In the genomic region with DNA sequence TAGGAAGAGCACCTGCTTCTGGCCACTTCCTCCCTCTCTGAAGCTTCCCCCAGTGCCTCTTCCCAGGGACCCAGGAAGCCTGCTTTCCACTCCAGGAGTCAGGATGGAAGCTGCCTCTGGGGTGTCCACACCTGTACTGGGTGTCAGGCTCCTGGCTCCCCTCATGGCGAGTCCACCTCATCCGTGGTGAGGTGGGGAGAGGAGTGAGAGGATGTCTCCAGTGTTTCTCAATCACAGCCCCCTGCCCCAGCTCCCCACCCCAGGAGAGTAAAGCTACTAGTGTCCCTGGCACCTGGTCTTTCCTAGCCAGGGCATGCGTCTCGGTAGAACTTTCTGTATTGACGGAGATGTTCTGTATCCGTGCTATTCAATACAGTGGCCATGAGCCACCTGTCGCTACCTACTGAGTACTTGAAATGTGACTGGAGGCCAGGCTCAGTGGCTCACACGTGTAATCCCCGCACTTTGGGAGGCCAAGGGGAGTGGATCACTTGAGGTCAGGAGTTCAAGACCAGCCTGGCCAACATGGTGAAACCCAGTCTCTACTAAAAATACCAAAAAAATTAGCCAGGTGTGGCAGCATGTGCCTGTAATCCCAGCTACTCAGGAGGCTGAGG, we compare ENCODE assay signal across 18 cellular contexts.
DNase-seq lines count a peak whose midpoint lies in the region; ATAC-seq and TF ChIP-seq lines count a peak whose summit lies in the region.
"Had no signal": no experiment of that assay in that cellular context is flagged by ENCODE, and none has a peak within 500 bp of the region (broad histone marks: within the 10 kb centered on the region; RNA-seq: fewer than 3 reads in every experiment).

No MANE protein-coding gene starts in this region.

- peak overlapping the region; percentile 32; the same call in 1 of the 2 replicates for H3K4ac ChIP-seq in IMR-90 (ENCODE audit: low read depth, low read length)

- peak overlapping the region; percentile 48; the same call in 1 of the 2 replicates for H2BK120ac ChIP-seq in IMR-90 (ENCODE audit: low read depth, low read length)

- H3K36me3 ChIP-seq in IMR-90 (ENCODE audit: control insufficient read depth, insufficient read depth, low read length) (no peaks in the 10 kb centered on the region), rectal smooth muscle tissue (ENCODE audit: control insufficient read depth, insufficient read depth, low read length) (no peaks in the 10 kb centered on the region), tibial nerve (no peaks in the 10 kb centered on the region)
- H3K36me3 ChIP-seq: MG63 had no signal

- H3K23ac ChIP-seq in IMR-90 (ENCODE audit: low read depth, low read length): no peak overlapping the region

- peaks cover 18% of the 10 kb centered on the region for H3K9me1 ChIP-seq in IMR-90 (ENCODE audit: insufficient read depth, low read length)

- H3K27me3 Mint-ChIP-seq in chondrocyte (ENCODE audit: low read depth): no peaks in the 10 kb centered on the region
- no peaks in the 10 kb centered on the region for H3K27me3 Mint-ChIP-seq in WTC11 (ENCODE audit: low read depth)

- H3K18ac ChIP-seq in IMR-90 (ENCODE audit: low read depth, low read length): no peak overlapping the region; the same call in 1 of the 2 replicates

- H3K36me3 Mint-ChIP-seq in chondrocyte (ENCODE audit: low read depth): no peaks in the 10 kb centered on the region
- H3K36me3 Mint-ChIP-seq in WTC11: no peaks in the 10 kb centered on the region
- H3K36me3 Mint-ChIP-seq: activated naive CD4-positive, alpha-beta T cell treated with anti-CD3 and anti-CD28 coated beads, Interleukin-2, amount 50 U/mL, for 72 hours had no signal

- CTCF ChIA-PET in IMR-90 (lab: Yijun Ruan, JAX): interaction anchor here (1.1 to 1.2 kb wide), 2 partner anchors 11 to 126 kb away, joined by 3 read pairs; no protein-coding TSS in a partner anchor
- CTCF ChIA-PET in WTC11 (lab: Charles Lee): interaction anchor here (1.2 to 5.4 kb wide), 3 partner anchors 9 to 105 kb away, joined by 4 to 32 read pairs (median 7); no protein-coding TSS in a partner anchor

- POLR2A ChIA-PET in IMR-90 (lab: Charles Lee; ENCODE audit: unreplicated experiment) (interaction anchor here (0.8 kb wide), 1 partner anchor 257 kb away, joined by 3 read pairs; no protein-coding TSS in a partner anchor), WTC11 (lab: Charles Lee) (interaction anchor here (0.6 kb wide), 1 partner anchor 449 kb away, joined by 4 read pairs; no protein-coding TSS in a partner anchor)

- H3K4me1 ChIP-seq in IMR-90 (ENCODE audit: control insufficient read depth, insufficient read depth, low read length): peaks cover 43% of the 10 kb centered on the region
- peaks cover 27% of the 10 kb centered on the region for H3K4me1 ChIP-seq in rectal smooth muscle tissue (ENCODE audit: control insufficient read depth, insufficient read depth, low read length)
- H3K4me1 ChIP-seq in tibial nerve: peaks cover 0 to 89% (median 66%) of the 10 kb centered on the region in 4 donors

- no peak for TF ChIP-seq POLR2A in IMR-90 (IDR thresholded peaks at IDR 0.05; ENCODE audit: low read depth, low read length)
- TF ChIP-seq POLR2A in tibial nerve (IDR thresholded peaks at IDR 0.05): no peak

- H3K14ac ChIP-seq in IMR-90 (replicated peaks; ENCODE audit: low read depth, low read length): no peak overlapping the region

- no peak overlapping the region for H2AFZ ChIP-seq in IMR-90 (replicated peaks; ENCODE audit: low read length, poor library complexity)

- in situ Hi-C loops in IMR-90 (cut with MboI; ENCODE audit: low sequenced_read_pairs): no loop called here

- H3K4me1 Mint-ChIP-seq in chondrocyte (ENCODE audit: low read depth): peaks cover 76% of the 10 kb centered on the region
- H3K4me1 Mint-ChIP-seq in WTC11: peaks cover 25% of the 10 kb centered on the region

- no peak for TF ChIP-seq EP300 in tibial nerve (IDR thresholded peaks at IDR 0.05)

- dilution Hi-C loops in IMR-90 (cut with HindIII; ENCODE audit: low sequenced_read_pairs, unreplicated experiment): no loop called here

- peak overlapping the region; percentile 69 for H2AK5ac ChIP-seq in IMR-90 (ENCODE audit: low read depth, low read length)

- H3K4me2 ChIP-seq in IMR-90 (ENCODE audit: low read depth, low read length): no peak overlapping the region

- H4K8ac ChIP-seq in IMR-90 (ENCODE audit: low read depth in 2 of 2, low read length in 2 of 2): no peak overlapping the region; a peak in 1 of 4 replicates

- no peak for DNase-seq in IMR-90
- no peak for DNase-seq in chondrocyte (ENCODE audit: low spot score)
- no peak for DNase-seq in tibial nerve (ENCODE audit: low spot score in 2 of 2)
- no peak for DNase-seq in NCI-H187 (lab: John Stamatoyannopoulos, UW)
- no peak for DNase-seq in WTC11 (ENCODE audit: low spot score)
- no peak for DNase-seq in NCI-H2029 (lab: John Stamatoyannopoulos, UW)
- DNase-seq: activated CD4-positive, alpha-beta T cell treated with anti-CD3 and anti-CD28 coated beads, Interleukin-2, amount 50 U/mL, for 4 hours; activated CD4-positive, CD25-positive, alpha-beta regulatory T cell; activated CD8-positive, alpha-beta memory T cell treated with anti-CD3 and anti-CD28 coated beads, Interleukin-2, amount 50 U/mL, for 4 hours; CD4-positive, alpha-beta T cell; NCI-H1436; NCI-H510A treated with DMSO at 0.1 percent for 48 hours; SIG-M5; stimulated activated naive CD8-positive, alpha-beta T cell treated with anti-CD3 and anti-CD28 coated beads, Interleukin-15, amount 100 ng/mL, for 72 hours had no signal

- peak overlapping the region; percentile 58 for H2BK20ac ChIP-seq in IMR-90 (ENCODE audit: low read depth, low read length)

- peak overlapping the region; percentile 89 for H3K27ac Mint-ChIP-seq in chondrocyte (ENCODE audit: unreplicated experiment)
- no peak overlapping the region for H3K27ac Mint-ChIP-seq in WTC11
- H3K27ac Mint-ChIP-seq: activated T-helper 2 cell treated with anti-CD3 and anti-CD28 coated beads, Interferon-gamma antibody, Interleukin-2, Interleukin-4, amounts not matched to agents 10 μg/mL and 5 μg/mL and 100 μg/mL, durations not matched to agents 14 hours and 24 hours and 36 hours had no signal

- no peak overlapping the region for H3K4me3 ChIP-seq in IMR-90 (ENCODE audit: insufficient read depth, low read depth, low read length)
- H3K4me3 ChIP-seq in rectal smooth muscle tissue (ENCODE audit: low read length): no peak overlapping the region
- H3K4me3 ChIP-seq in tibial nerve: no peak overlapping the region
- H3K4me3 ChIP-seq: MG63 had no signal

- no peak overlapping the region for H3K27ac ChIP-seq in IMR-90 (ENCODE audit: insufficient read depth, low read length)
- peak overlapping the region; percentile 8 for H3K27ac ChIP-seq in rectal smooth muscle tissue (ENCODE audit: low read depth, low read length)
- peak overlapping the region in 3 of 4 donors; percentile 73 to 93 (median 91) for H3K27ac ChIP-seq in tibial nerve

- BruUV-seq in IMR-90 (replicated peaks; lab: Mats Ljungman, UMichigan): no TSS peak

- H2BK15ac ChIP-seq in IMR-90 (ENCODE audit: low read depth, low read length): 0 out of 3 replicates have a peak overlapping the region, but pooled peaks have one; percentile 65

- H3K27me3 ChIP-seq in IMR-90 (ENCODE audit: control insufficient read depth, insufficient read depth, low read length) (no peaks in the 10 kb centered on the region), rectal smooth muscle tissue (ENCODE audit: control insufficient read depth, insufficient read depth, low read length) (no peaks in the 10 kb centered on the region), tibial nerve (no peaks in the 10 kb centered on the region)
- H3K27me3 ChIP-seq: MG63 had no signal

- H2BK5ac ChIP-seq in IMR-90 (ENCODE audit: low read depth, low read length, poor library complexity, severe bottlenecking): no peak overlapping the region

- H3K56ac ChIP-seq in IMR-90 (ENCODE audit: extremely low read depth, insufficient read depth, low read length): no peak overlapping the region

- peak overlapping the region; percentile 22; the same call in 1 of the 2 replicates for H4K91ac ChIP-seq in IMR-90 (ENCODE audit: insufficient read depth, low read depth, low read length)

- intact Hi-C loops in IMR-90 (cut with micrococcal nuclease): loop anchor here (10.0 kb wide), 1 partner anchor 141 kb away; no protein-coding TSS in a partner anchor

- no peak overlapping the region for H2AK9ac ChIP-seq in IMR-90 (replicated peaks; ENCODE audit: low read depth, low read length, poor library complexity)

- no peaks in the 10 kb centered on the region for H3K79me1 ChIP-seq in IMR-90 (ENCODE audit: low read depth in 1 of 2, low read length in 2 of 2)

- H4K20me1 ChIP-seq in IMR-90 (ENCODE audit: insufficient read depth, low read length): no peaks in the 10 kb centered on the region

- H4K5ac ChIP-seq in IMR-90 (ENCODE audit: low read depth, low read length): no peak overlapping the region

- 96% methylated on average over 5 of the region's 9 CpGs; no CpG with 5 or more reads in 1 of the 2 experiments for WGBS in IMR-90 (ENCODE audit: extremely low coverage in 2 of 2, insufficient read length in 1 of 2), 2 experiments
- 95 to 96% methylated on average over 9 of the region's 9 CpGs for WGBS in tibial nerve, 2 donors

- no peak for TF ChIP-seq CTCF in IMR-90 (conservative IDR thresholded peaks at IDR 0.05; ENCODE audit: low read depth, low read length)
- no peak for TF ChIP-seq CTCF in chondrocyte (IDR thresholded peaks at IDR 0.05)
- no peak for TF ChIP-seq CTCF in tibial nerve (IDR thresholded peaks at IDR 0.05)
- TF ChIP-seq CTCF in WTC11 (IDR thresholded peaks at IDR 0.05): no peak

- ATAC-seq in IMR-90 (ENCODE audit: low read depth) (no peak), WTC11 (no peak)
- ATAC-seq: activated naive CD4-positive, alpha-beta T cell treated with anti-CD3 and anti-CD28 coated beads, Interleukin-2, amount 50 U/mL, for 72 hours had no signal

- H3K4me3 Mint-ChIP-seq in chondrocyte (ENCODE audit: unreplicated experiment) (no peak overlapping the region), WTC11 (no peak overlapping the region)

- H3K9ac ChIP-seq in IMR-90 (ENCODE audit: low read depth, low read length): no peak overlapping the region
- H3K9ac ChIP-seq in rectal smooth muscle tissue (ENCODE audit: low read length): no peak overlapping the region

- H3K9me3 ChIP-seq in IMR-90 (ENCODE audit: control insufficient read depth, insufficient read depth, low read length): no peaks in the 10 kb centered on the region
- H3K9me3 ChIP-seq in tibial nerve: no peaks in the 10 kb centered on the region
- H3K9me3 ChIP-seq: MG63 had no signal

- no peaks in the 10 kb centered on the region for H3K9me3 Mint-ChIP-seq in chondrocyte (ENCODE audit: low read depth)
- no peaks in the 10 kb centered on the region for H3K9me3 Mint-ChIP-seq in WTC11
- H3K9me3 Mint-ChIP-seq: activated naive CD4-positive, alpha-beta T cell treated with anti-CD3 and anti-CD28 coated beads, Interleukin-2, amount 50 U/mL, for 72 hours; activated T-helper 2 cell treated with anti-CD3 and anti-CD28 coated beads, Interferon-gamma antibody, Interleukin-2, Interleukin-4, amounts not matched to agents 10 μg/mL and 5 μg/mL and 100 μg/mL, durations not matched to agents 14 hours and 24 hours and 36 hours; CD4-positive, alpha-beta T cell; stimulated activated naive CD8-positive, alpha-beta T cell treated with anti-CD3 and anti-CD28 coated beads, Interleukin-15, amount 100 ng/mL, for 72 hours had no signal

- TF ChIP-seq RAD21 in IMR-90 (IDR thresholded peaks at IDR 0.05; ENCODE audit: low read length): no peak

TF ChIP-seq in IMR-90, 13 proteins besides CTCF, POLR2A, EP300 and RAD21 (continues in another document):
- no peak for TF ChIP-seq NFE2L2 (IDR thresholded peaks at IDR 0.05; ENCODE audit: low read depth, low read length)
